In genomic region chr12:73384592-73384991, GRCh38 we compare ENCODE assay signal across 22 cellular contexts.
DNase-seq lines count a peak whose midpoint lies in the region; ATAC-seq and TF ChIP-seq lines count a peak whose summit lies in the region.
"Had no signal": no experiment of that assay in that cellular context is flagged by ENCODE, and none has a peak within 500 bp of the region (broad histone marks: within the 10 kb centered on the region; RNA-seq: fewer than 3 reads in every experiment).

No MANE protein-coding gene starts in this region.

- H3K4me2 ChIP-seq in neural progenitor cell, result no peak overlapping the region
- peak overlapping the region; percentile 3 for H3K4me2 ChIP-seq in smooth muscle cell
- H3K4me2 ChIP-seq: GM23338 had no signal

- H3K9ac ChIP-seq in neural progenitor cell (no peak overlapping the region), smooth muscle cell (ENCODE audit: low read depth) (no peak overlapping the region)

- H3K79me2 ChIP-seq in neural progenitor cell (ENCODE audit: low read depth), result no peaks in the 10 kb centered on the region
- no peaks in the 10 kb centered on the region for H3K79me2 ChIP-seq in smooth muscle cell (ENCODE audit: low read depth)

- H3K4me1 Mint-ChIP-seq in neural progenitor cell, result peaks cover 3% of the 10 kb centered on the region
- H3K4me1 Mint-ChIP-seq: GM23338 had no signal

- ATAC-seq in body of pancreas (peak; percentile 54), left lobe of liver (peak; percentile 72), GM18867 (IDR thresholded peaks at IDR 0.05; ENCODE audit: unreplicated experiment) (no peak)
- ATAC-seq: GM23338 had no signal

- H3K27me3 ChIP-seq in body of pancreas (no peaks in the 10 kb centered on the region), neural progenitor cell (no peaks in the 10 kb centered on the region), smooth muscle cell (ENCODE audit: low read depth) (no peaks in the 10 kb centered on the region), uterus (no peaks in the 10 kb centered on the region)
- H3K27me3 ChIP-seq: BE2C, SJSA1 had no signal

- no peak for TF ChIP-seq CTCF in body of pancreas (IDR thresholded peaks at IDR 0.05)
- no peak for TF ChIP-seq CTCF in neural progenitor cell (IDR thresholded peaks at IDR 0.05)
- no peak for TF ChIP-seq CTCF in smooth muscle cell (IDR thresholded peaks at IDR 0.05; ENCODE audit: borderline replicate concordance, insufficient read depth, poor library complexity, severe bottlenecking)
- no peak for TF ChIP-seq CTCF in uterus (IDR thresholded peaks at IDR 0.05)

- H3K9me3 Mint-ChIP-seq in neural progenitor cell, result peaks cover 3% of the 10 kb centered on the region
- H3K9me3 Mint-ChIP-seq: GM23338 had no signal

- intact Hi-C loops in body of pancreas (cut with DNase I), result no loop called here
- intact Hi-C loops in uterus (cut with DNase I; ENCODE audit: low total_unique reads), result no loop called here

- no peaks in the 10 kb centered on the region for H3K9me3 ChIP-seq in body of pancreas
- H3K9me3 ChIP-seq in neural progenitor cell (ENCODE audit: low read depth), result no peaks in the 10 kb centered on the region
- no peaks in the 10 kb centered on the region for H3K9me3 ChIP-seq in smooth muscle cell (replicated peaks; ENCODE audit: low read depth)
- no peaks in the 10 kb centered on the region for H3K9me3 ChIP-seq in uterus
- H3K9me3 ChIP-seq: BE2C, SJSA1 had no signal

- H3K4me3 Mint-ChIP-seq in neural progenitor cell, result no peak overlapping the region
- H3K4me3 Mint-ChIP-seq: GM23338 had no signal

- H4K20me1 ChIP-seq in neural progenitor cell (ENCODE audit: low read depth) (no peaks in the 10 kb centered on the region), smooth muscle cell (ENCODE audit: low read depth) (no peaks in the 10 kb centered on the region)

- no peak overlapping the region for H3K27ac Mint-ChIP-seq in neural progenitor cell
- H3K27ac Mint-ChIP-seq: GM23338 had no signal

- H3K4me3 ChIP-seq in body of pancreas (no peak overlapping the region), neural progenitor cell (no peak overlapping the region), smooth muscle cell (no peak overlapping the region), uterus (no peak overlapping the region)
- H3K4me3 ChIP-seq: GM23338, SJSA1 had no signal

- H3K4me1 ChIP-seq in body of pancreas (peaks cover 23% of the 10 kb centered on the region), neural progenitor cell (peaks cover 5% of the 10 kb centered on the region), smooth muscle cell (ENCODE audit: low read depth) (peaks cover 4% of the 10 kb centered on the region), uterus (no peaks in the 10 kb centered on the region)
- H3K4me1 ChIP-seq: BE2C, SJSA1 had no signal

- H3K27ac ChIP-seq in body of pancreas (peak overlapping the region in 2 of 4 donors; percentile 16 to 46), neural progenitor cell (no peak overlapping the region), smooth muscle cell (ENCODE audit: low read depth) (no peak overlapping the region), uterus (no peak overlapping the region)
- H3K27ac ChIP-seq: SJSA1 had no signal

- H3K27me3 Mint-ChIP-seq in neural progenitor cell (ENCODE audit: insufficient read depth, low read depth), result peaks cover 3% of the 10 kb centered on the region

- no peaks in the 10 kb centered on the region for H3K36me3 ChIP-seq in body of pancreas (replicated peaks in 1 of 2; ENCODE audit: insufficient read depth in 1 of 2, low read depth in 2 of 2)
- no peaks in the 10 kb centered on the region for H3K36me3 ChIP-seq in neural progenitor cell
- no peaks in the 10 kb centered on the region for H3K36me3 ChIP-seq in smooth muscle cell (ENCODE audit: low read depth)
- no peaks in the 10 kb centered on the region for H3K36me3 ChIP-seq in uterus
- H3K36me3 ChIP-seq: BE2C, SJSA1 had no signal

- no peak for DNase-seq in body of pancreas
- no peak for DNase-seq in left lobe of liver (ENCODE audit: low spot score)
- DNase-seq in neural progenitor cell (ENCODE audit: low spot score), result no peak
- DNase-seq in smooth muscle cell (lab: John Stamatoyannopoulos, UW; ENCODE audit: unreplicated experiment), result no peak
- DNase-seq in hippocampal formation (lab: John Stamatoyannopoulos, UW), result no peak
- no peak for DNase-seq in NCI-H2029 treated with DMSO at 0.1 percent for 48 hours (lab: John Stamatoyannopoulos, UW)
- DNase-seq in uterus, result no peak
- DNase-seq: BE2C, Calu3, HCEC 1CT, IMR-90, KG1, MM.1S, NCI-H1048, NCI-H1694, NCI-H2171, NCI-H226, Right ventricle myocardium superior, RPMI8226 had no signal

- H2AFZ ChIP-seq in neural progenitor cell (replicated peaks), result peak overlapping the region; percentile 13
- peak overlapping the region; percentile 23 for H2AFZ ChIP-seq in smooth muscle cell (ENCODE audit: low read depth)
- H2AFZ ChIP-seq: GM23338 had no signal

- WGBS in body of pancreas, 2 donors, result 0 to 23% methylated on average over 1 of the region's 1 CpG
- WGBS in smooth muscle cell (ENCODE audit: low lambda C conversion rate), result 100% methylated on average over 1 of the region's 1 CpG

- no peak for TF ChIP-seq POLR2A in body of pancreas (IDR thresholded peaks at IDR 0.05)
- no peak for TF ChIP-seq POLR2A in uterus (IDR thresholded peaks at IDR 0.05)

- no peaks in the 10 kb centered on the region for H3K36me3 Mint-ChIP-seq in neural progenitor cell

- H3F3A ChIP-seq in neural progenitor cell (ENCODE audit: low read depth), result no peaks in the 10 kb centered on the region
- no peaks in the 10 kb centered on the region for H3F3A ChIP-seq in smooth muscle cell (ENCODE audit: low read depth)
